Comparison of ENCODE assay signal across 9 cellular contexts in genomic region chr22:45671783-45672563, GRCh38. TPM values are rescaled to one million over a fixed set of nuclear protein-coding genes. Genes with fewer than 3 reads are reported as not detected.
A peak's percentile ranks its signal among the peaks of the same experiment; 100 is the strongest.
DNase-seq lines count a peak whose midpoint lies in the region; ATAC-seq, FAIRE-seq and TF ChIP-seq lines count a peak whose summit lies in the region.
"Had no signal": no experiment of that assay in that cellular context is flagged by ENCODE, and none has a peak within 500 bp of the region (broad histone marks: within the 10 kb centered on the region; RNA-seq: fewer than 3 reads in every experiment).

Gene ATXN10 (plus strand): TSS chr22:45671834. CDS start chr22:45672064, 230 bp downstream.

- DNase-seq in DMS 273 (lab: John Stamatoyannopoulos, UW; ENCODE audit: unreplicated experiment) = peak; percentile 83
- DNase-seq in DMS 273 treated with DMSO at 0.1 percent for 48 hours (lab: John Stamatoyannopoulos, UW) = no peak
- DNase-seq in NCI-H510A (lab: John Stamatoyannopoulos, UW) = peak; percentile 61
- peak; percentile 63 for DNase-seq in activated CD4-positive, alpha-beta T cell treated with anti-CD3 and anti-CD28 coated beads, Interleukin-2, amount 50 U/mL, for 1 hour
- peak; percentile 67 for DNase-seq in dermis blood vessel endothelial cell
- DNase-seq in HepG2 (ENCODE audit: low spot score) = peak; percentile 49
- DNase-seq in stimulated activated CD4-positive, alpha-beta T cell treated with anti-CD3 and anti-CD28 coated beads, Interleukin-2, amount 100 ng/mL, for 4 hours (ENCODE audit: low read depth) = peak; percentile 64

- H3K4me2 ChIP-seq in HepG2 (ENCODE audit: low read depth, low read length) = peak within 1 kb of the TSS; percentile 90

- no peak for FAIRE-seq in HepG2 (lab: Jason Lieb, UNC)
- FAIRE-seq: A204.1 had no signal

- H3K27ac ChIP-seq in HepG2 (ENCODE audit: extremely low read length, insufficient read depth, low read length) = peak within 1 kb of the TSS; percentile 85

- in situ Hi-C loops in HepG2 (cut with HindIII; ENCODE audit: extremely low pct_ligation_motif_present, low pct_unique_long_range_greater_than_20kb) = no loop called here

- CTCF ChIA-PET in HepG2 (lab: Yijun Ruan, JAX; ENCODE audit: low intra/inter-chr PET ratio, low total read pairs) = no interaction called here

- H3K9ac ChIP-seq in HepG2 (ENCODE audit: insufficient read depth, low read depth, low read length) = peak within 1 kb of the TSS; percentile 92

- no peaks in the 10 kb centered on the region for H3K27me3 ChIP-seq in HepG2 (ENCODE audit: control insufficient read depth in 1 of 2, insufficient read depth in 2 of 2, low read length in 2 of 2)

- peak; percentile 65 to 68 for TF ChIP-seq POLR2A in HepG2 (IDR thresholded peaks at IDR 0.05; ENCODE audit: insufficient read depth in 1 of 2, low read depth in 2 of 2, low read length in 2 of 2)

- no peak for TF ChIP-seq EP300 in HepG2 (IDR thresholded peaks at IDR 0.05; ENCODE audit: low read depth in 2 of 2, low read length in 2 of 2)
- no peak for TF ChIP-seq EP300 in HepG2 (CRISPR knock-in tag; IDR thresholded peaks at IDR 0.05; ENCODE audit: borderline replicate concordance)

- no TSS peak for BruUV-seq in HepG2 (replicated peaks; lab: Mats Ljungman, UMichigan)

- H3K79me2 ChIP-seq in HepG2 (ENCODE audit: insufficient read depth, low read length) = peaks cover 52% of the 10 kb centered on the region

- under 1% methylated on average over 24 of the region's 89 CpGs for WGBS in HepG2 (ENCODE audit: low lambda C conversion rate)

- ATAC-seq in HG03108 (IDR thresholded peaks at IDR 0.05; ENCODE audit: unreplicated experiment) (peak; percentile 47), HepG2 (peak; percentile 87)

- peaks cover 18% of the 10 kb centered on the region for H4K20me1 ChIP-seq in HepG2 (ENCODE audit: insufficient read depth, low read length)

- H3K9me3 ChIP-seq in HepG2 (ENCODE audit: low read length) = no peaks in the 10 kb centered on the region

- H2AFZ ChIP-seq in HepG2 (ENCODE audit: low read length) = no peak within 1 kb of the TSS

- H3K4me1 ChIP-seq in HepG2 (ENCODE audit: insufficient read depth, low read length) = peaks cover 70% of the 10 kb centered on the region

- intact Hi-C loops in HepG2 (cut with micrococcal nuclease; ENCODE audit: unreplicated experiment) = loop anchor here (2.0 kb wide), 1 partner anchor 19 kb away; no protein-coding TSS in a partner anchor

- H3K36me3 ChIP-seq in HepG2 (replicated peaks in 1 of 2; ENCODE audit: control insufficient read depth in 1 of 2, insufficient read depth in 2 of 2, low read length in 2 of 2) = peaks cover 2 to 6% of the 10 kb centered on the region in 2 experiments; a peak in 4 of 5 replicates

- H3K4me3 ChIP-seq in HepG2 (replicated peaks in 1 of 3; ENCODE audit: insufficient read depth in 1 of 3, low read depth in 2 of 3, low read length in 3 of 3) = peak within 1 kb of the TSS; percentile 60 to 97 (median 74)

- 0 out of 2 replicates have a peak, but pooled peaks have one; percentile 15 for TF ChIP-seq RAD21 in HepG2 (CRISPR knock-in tag; IDR thresholded peaks at IDR 0.05)

- no peak for TF ChIP-seq CTCF in HepG2 (CRISPR knock-in tag; IDR thresholded peaks at IDR 0.05)

- POLR2A ChIA-PET in HepG2 (lab: Yijun Ruan, JAX) = interaction anchor here (1.0 to 1.6 kb wide), 3 partner anchors 15 to 38 kb away, joined by 3 to 7 read pairs (median 5); no protein-coding TSS in a partner anchor

TF ChIP-seq in HepG2, 621 proteins besides CTCF, POLR2A, EP300 and RAD21 (continues in another document):
- no peak; the same call in 1 of the 2 replicates for TF ChIP-seq ZNF879 (CRISPR knock-in tag; IDR thresholded peaks at IDR 0.05)
- no peak for TF ChIP-seq ZNF678 (CRISPR knock-in tag; IDR thresholded peaks at IDR 0.05)
- TF ChIP-seq PHF20 (CRISPR knock-in tag; IDR thresholded peaks at IDR 0.05) = 0 out of 2 replicates have a peak, but pooled peaks have one; percentile 33
- TF ChIP-seq SRSF4 (IDR thresholded peaks at IDR 0.05; ENCODE audit: low read depth, low read length, poor library complexity, severe bottlenecking) = no peak
- TF ChIP-seq AKAP8 (CRISPR knock-in tag; IDR thresholded peaks at IDR 0.05) = no peak
- no peak for TF ChIP-seq SCMH1 (CRISPR knock-in tag; IDR thresholded peaks at IDR 0.05; ENCODE audit: borderline replicate concordance)
- no peak for TF ChIP-seq PBX2 (CRISPR knock-in tag; IDR thresholded peaks at IDR 0.05)
- TF ChIP-seq ZNF256 (CRISPR knock-in tag; conservative IDR thresholded peaks at IDR 0.05) = no peak
- TF ChIP-seq AGO2 (optimal IDR thresholded peaks at IDR 0.05; ENCODE audit: low read depth, low read length) = peak; percentile 90
- no peak for TF ChIP-seq MTF1 (CRISPR knock-in tag; IDR thresholded peaks at IDR 0.05)
- no peak for TF ChIP-seq GATAD2A (CRISPR knock-in tag; IDR thresholded peaks at IDR 0.05)
- TF ChIP-seq ZNF33A (CRISPR knock-in tag; IDR thresholded peaks at IDR 0.05; ENCODE audit: borderline replicate concordance) = no peak
- TF ChIP-seq FOSL2 (CRISPR knock-in tag; IDR thresholded peaks at IDR 0.05) = peak; percentile 11; the same call in 1 of the 2 replicates
- no peak for TF ChIP-seq KDM6A (CRISPR knock-in tag; IDR thresholded peaks at IDR 0.05; ENCODE audit: low read depth)
- TF ChIP-seq ATF2 (CRISPR knock-in tag; IDR thresholded peaks at IDR 0.05) = no peak
- no peak for TF ChIP-seq ZNF496 (CRISPR knock-in tag; IDR thresholded peaks at IDR 0.05; ENCODE audit: insufficient replicate concordance)
- peak; percentile 35; the same call in 1 of the 2 replicates for TF ChIP-seq DNMT1 (CRISPR knock-in tag; IDR thresholded peaks at IDR 0.05)
- TF ChIP-seq USF2 (IDR thresholded peaks at IDR 0.05; ENCODE audit: low read depth, low read length) = no peak
- TF ChIP-seq USF2 (CRISPR knock-in tag; IDR thresholded peaks at IDR 0.05; ENCODE audit: borderline replicate concordance) = no peak

RNA-seq across cellular contexts. Expression of gene ATXN10, which starts in this region (rescaled TPM):
- total RNA-seq in dermis blood vessel endothelial cell = 92.4 and 127 TPM in 2 replicates
- 60.1 and 136 TPM in 2 replicates for total RNA-seq in HepG2 (2016; rRNA removed; fragmentation: Illumina TruSeq; extraction: Trizol)
- total RNA-seq in HepG2 (2016; cell fraction: cytosol; rRNA removed; fragmentation: Illumina TruSeq; extraction: Trizol; ENCODE audit: low read depth) = 427 and 465 TPM in 2 replicates
- 62.2 and 127 TPM in 2 replicates for total RNA-seq in HepG2 (2016; cell fraction: insoluble cytoplasmic fraction; rRNA removed; fragmentation: Illumina TruSeq; extraction: Trizol)
- total RNA-seq in HepG2 (2016; cell fraction: membrane; rRNA removed; fragmentation: Illumina TruSeq; extraction: Trizol) = 131 and 135 TPM in 2 replicates
- total RNA-seq in HepG2 (2016; cell fraction: nucleus; rRNA removed; fragmentation: Illumina TruSeq; extraction: Trizol) = 67.8 and 78.6 TPM in 2 replicates
- 162 and 194 TPM in 2 replicates for polyA plus RNA-seq in HepG2 (2011; rRNA removed)
- polyA plus RNA-seq in HepG2 (2011; cell fraction: cytosol; rRNA removed) = 81.2 and 134 TPM in 2 replicates
- polyA plus RNA-seq in HepG2 (2011; cell fraction: nucleus; rRNA removed) = 23.1 and 30.4 TPM in 2 replicates
- 126 and 155 TPM in 2 replicates for polyA plus RNA-seq in HepG2 (2012)
- polyA plus RNA-seq in HepG2 (2016; cell fraction: cytosol; fragmentation: Illumina TruSeq; extraction: Trizol; ENCODE audit: low read depth) = 16.3 and 18.9 TPM in 2 replicates
- polyA plus RNA-seq in HepG2 (2016; cell fraction: insoluble cytoplasmic fraction; fragmentation: Illumina TruSeq; extraction: Trizol; ENCODE audit: low read depth) = 227 and 248 TPM in 2 replicates
- 22.8 and 26.0 TPM in 2 replicates for polyA plus RNA-seq in HepG2 (2016; cell fraction: membrane; fragmentation: Illumina TruSeq; extraction: Trizol; ENCODE audit: low read depth)
- 96.5 and 111 TPM in 2 replicates for polyA plus RNA-seq in HepG2 (2016; cell fraction: nucleus; fragmentation: Illumina TruSeq; extraction: Trizol; ENCODE audit: insufficient read depth, low read depth)
- 126 and 271 TPM in 2 replicates for polyA minus RNA-seq in HepG2 (2011; rRNA and poly(A)+ RNA removed; ENCODE audit: low replicate concordance)
- 105 and 118 TPM in 2 replicates for polyA minus RNA-seq in HepG2 (2011; cell fraction: cytosol; rRNA and poly(A)+ RNA removed)
- 95.1 and 136 TPM in 2 replicates for polyA minus RNA-seq in HepG2 (2011; cell fraction: nucleus; rRNA and poly(A)+ RNA removed)
